1 cellular context compared by ENCODE assay signal in the genomic region with DNA sequence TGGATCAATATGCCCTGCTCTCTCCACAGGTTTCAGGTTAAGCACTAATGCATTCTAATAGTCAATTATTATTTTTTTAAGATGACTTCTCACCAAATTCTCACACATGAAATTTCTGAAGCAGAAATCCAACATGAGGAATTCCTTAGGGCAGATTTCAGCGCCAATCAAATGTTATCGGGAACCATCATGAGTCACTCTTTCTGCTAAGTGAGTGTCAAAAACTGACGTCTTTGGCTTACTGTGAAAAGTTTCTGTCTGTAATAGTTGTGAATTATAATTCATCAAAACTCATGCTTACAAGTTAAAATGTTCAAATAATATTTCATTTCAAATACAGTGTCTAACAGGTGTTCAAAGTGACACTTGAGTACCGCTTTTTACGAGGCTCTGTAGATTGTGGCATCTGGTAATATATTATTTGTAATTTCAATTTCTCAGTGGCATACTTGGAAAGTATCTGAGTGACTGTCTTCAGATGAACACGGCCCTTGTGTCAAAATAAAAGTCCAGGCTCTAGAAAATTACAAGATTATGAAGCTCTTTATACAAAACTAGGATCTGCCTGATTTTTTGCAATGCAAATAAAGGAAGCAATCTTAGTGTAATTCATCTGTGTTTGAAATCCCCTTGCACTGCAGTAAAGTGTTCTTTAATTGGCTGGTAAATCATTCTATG.
TF ChIP-seq lines count a peak whose summit lies in the region.

No MANE protein-coding gene starts in this region.

TF ChIP-seq in HepG2, 621 proteins besides CTCF, POLR2A, EP300 and RAD21 (continued from another document):
- TF ChIP-seq, protein P1, sequence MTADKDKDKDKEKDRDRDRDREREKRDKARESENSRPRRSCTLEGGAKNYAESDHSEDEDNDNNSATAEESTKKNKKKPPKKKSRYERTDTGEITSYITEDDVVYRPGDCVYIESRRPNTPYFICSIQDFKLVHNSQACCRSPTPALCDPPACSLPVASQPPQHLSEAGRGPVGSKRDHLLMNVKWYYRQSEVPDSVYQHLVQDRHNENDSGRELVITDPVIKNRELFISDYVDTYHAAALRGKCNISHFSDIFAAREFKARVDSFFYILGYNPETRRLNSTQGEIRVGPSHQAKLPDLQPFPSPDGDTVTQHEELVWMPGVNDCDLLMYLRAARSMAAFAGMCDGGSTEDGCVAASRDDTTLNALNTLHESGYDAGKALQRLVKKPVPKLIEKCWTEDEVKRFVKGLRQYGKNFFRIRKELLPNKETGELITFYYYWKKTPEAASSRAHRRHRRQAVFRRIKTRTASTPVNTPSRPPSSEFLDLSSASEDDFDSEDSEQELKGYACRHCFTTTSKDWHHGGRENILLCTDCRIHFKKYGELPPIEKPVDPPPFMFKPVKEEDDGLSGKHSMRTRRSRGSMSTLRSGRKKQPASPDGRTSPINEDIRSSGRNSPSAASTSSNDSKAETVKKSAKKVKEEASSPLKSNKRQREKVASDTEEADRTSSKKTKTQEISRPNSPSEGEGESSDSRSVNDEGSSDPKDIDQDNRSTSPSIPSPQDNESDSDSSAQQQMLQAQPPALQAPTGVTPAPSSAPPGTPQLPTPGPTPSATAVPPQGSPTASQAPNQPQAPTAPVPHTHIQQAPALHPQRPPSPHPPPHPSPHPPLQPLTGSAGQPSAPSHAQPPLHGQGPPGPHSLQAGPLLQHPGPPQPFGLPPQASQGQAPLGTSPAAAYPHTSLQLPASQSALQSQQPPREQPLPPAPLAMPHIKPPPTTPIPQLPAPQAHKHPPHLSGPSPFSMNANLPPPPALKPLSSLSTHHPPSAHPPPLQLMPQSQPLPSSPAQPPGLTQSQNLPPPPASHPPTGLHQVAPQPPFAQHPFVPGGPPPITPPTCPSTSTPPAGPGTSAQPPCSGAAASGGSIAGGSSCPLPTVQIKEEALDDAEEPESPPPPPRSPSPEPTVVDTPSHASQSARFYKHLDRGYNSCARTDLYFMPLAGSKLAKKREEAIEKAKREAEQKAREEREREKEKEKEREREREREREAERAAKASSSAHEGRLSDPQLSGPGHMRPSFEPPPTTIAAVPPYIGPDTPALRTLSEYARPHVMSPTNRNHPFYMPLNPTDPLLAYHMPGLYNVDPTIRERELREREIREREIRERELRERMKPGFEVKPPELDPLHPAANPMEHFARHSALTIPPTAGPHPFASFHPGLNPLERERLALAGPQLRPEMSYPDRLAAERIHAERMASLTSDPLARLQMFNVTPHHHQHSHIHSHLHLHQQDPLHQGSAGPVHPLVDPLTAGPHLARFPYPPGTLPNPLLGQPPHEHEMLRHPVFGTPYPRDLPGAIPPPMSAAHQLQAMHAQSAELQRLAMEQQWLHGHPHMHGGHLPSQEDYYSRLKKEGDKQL (CRISPR knock-in tag; IDR thresholded peaks at IDR 0.05; ENCODE audit: low read depth), result no peak
- TF ChIP-seq, protein P2, sequence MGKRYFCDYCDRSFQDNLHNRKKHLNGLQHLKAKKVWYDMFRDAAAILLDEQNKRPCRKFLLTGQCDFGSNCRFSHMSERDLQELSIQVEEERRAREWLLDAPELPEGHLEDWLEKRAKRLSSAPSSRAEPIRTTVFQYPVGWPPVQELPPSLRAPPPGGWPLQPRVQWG (CRISPR knock-in tag; IDR thresholded peaks at IDR 0.05; ENCODE audit: borderline replicate concordance, low read depth), result no peak
- TF ChIP-seq FUBP1 (CRISPR knock-in tag; IDR thresholded peaks at IDR 0.05; ENCODE audit: borderline replicate concordance) (no peak), MLX (CRISPR knock-in tag; IDR thresholded peaks at IDR 0.05) (no peak), ARNT (IDR thresholded peaks at IDR 0.05) (no peak)
- TF ChIP-seq, protein P3, sequence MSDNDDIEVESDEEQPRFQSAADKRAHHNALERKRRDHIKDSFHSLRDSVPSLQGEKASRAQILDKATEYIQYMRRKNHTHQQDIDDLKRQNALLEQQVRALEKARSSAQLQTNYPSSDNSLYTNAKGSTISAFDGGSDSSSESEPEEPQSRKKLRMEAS (IDR thresholded peaks at IDR 0.05), result no peak
